In genomic region chr20:6735913-6736845, GRCh38 we compare ENCODE assay signal across 15 cellular contexts. TPM values are rescaled to one million over a fixed set of nuclear protein-coding genes. Genes with fewer than 3 reads are reported as not detected.
DNase-seq lines count a peak whose midpoint lies in the region; ATAC-seq and TF ChIP-seq lines count a peak whose summit lies in the region.
"Had no signal": no experiment of that assay in that cellular context is flagged by ENCODE, and none has a peak within 500 bp of the region (broad histone marks: within the 10 kb centered on the region; RNA-seq: fewer than 3 reads in every experiment).

No MANE protein-coding gene starts in this region.

- H3K4me3 ChIP-seq in right cardiac atrium (ENCODE audit: low read length) (no peak overlapping the region), muscle layer of duodenum (ENCODE audit: low read depth in 1 of 2, low read length in 2 of 2) (peak overlapping the region in 1 of 2 donors; percentile 13), testis (no peak overlapping the region)

- H3K36me3 ChIP-seq in muscle layer of duodenum (ENCODE audit: control insufficient read depth in 1 of 2, insufficient read depth in 2 of 2, low read length in 2 of 2) (no peaks in the 10 kb centered on the region), testis (ENCODE audit: low read depth, missing control alignments) (no peaks in the 10 kb centered on the region)

- DNase-seq in right cardiac atrium (peak; percentile 37 to 86 (median 75)), testis (peak; percentile 31), SW480 (ENCODE audit: low spot score) (no peak), GM13976 (ENCODE audit: low spot score) (no peak)
- DNase-seq in activated CD8-positive, alpha-beta memory T cell treated with anti-CD3 and anti-CD28 coated beads, Interleukin-2, amount 10 ng/mL, durations not matched to agents 7 days and 5 days = no peak
- DNase-seq: activated CD8-positive, alpha-beta T cell treated with anti-CD3 and anti-CD28 coated beads for 36 hours; activated naive CD4-positive, alpha-beta T cell treated with Interleukin-2 at 50 U/mL for 16 hours; CD4-positive, alpha-beta T cell; foreskin melanocyte; NCI-H2107; stimulated activated naive CD4-positive, alpha-beta T cell treated with Interleukin-2 at 50 U/mL for 16 hours had no signal

- ATAC-seq in right cardiac atrium (peak; percentile 55 to 70), GM19452 (IDR thresholded peaks at IDR 0.05; ENCODE audit: unreplicated experiment) (no peak)
- ATAC-seq in activated CD8-positive, alpha-beta memory T cell treated with anti-CD3 and anti-CD28 coated beads, Interleukin-2, amount 10 ng/mL, durations not matched to agents 7 days and 5 days = no peak
- ATAC-seq: activated CD8-positive, alpha-beta T cell treated with anti-CD3 and anti-CD28 coated beads for 36 hours had no signal

- H3K4me1 ChIP-seq in right cardiac atrium (ENCODE audit: control insufficient read depth, insufficient read depth, low read length) = peaks cover 3% of the 10 kb centered on the region
- no peaks in the 10 kb centered on the region for H3K4me1 ChIP-seq in muscle layer of duodenum (ENCODE audit: control insufficient read depth in 1 of 2, insufficient read depth in 2 of 2, low read length in 2 of 2)
- no peaks in the 10 kb centered on the region for H3K4me1 ChIP-seq in testis

- H3K36me3 Mint-ChIP-seq in brain = no peaks in the 10 kb centered on the region
- H3K36me3 Mint-ChIP-seq in activated CD8-positive, alpha-beta memory T cell treated with anti-CD3 and anti-CD28 coated beads, Interleukin-2, amount 10 ng/mL, durations not matched to agents 7 days and 5 days = no peaks in the 10 kb centered on the region

- peaks cover 0 to 3% (median 0%) of the 10 kb centered on the region in 5 experiments for H3K9me3 Mint-ChIP-seq in brain
- H3K9me3 Mint-ChIP-seq in activated CD8-positive, alpha-beta memory T cell treated with anti-CD3 and anti-CD28 coated beads, Interleukin-2, amount 10 ng/mL, durations not matched to agents 7 days and 5 days (ENCODE audit: low read depth) = peaks cover 6% of the 10 kb centered on the region
- H3K9me3 Mint-ChIP-seq: T-helper 2 cell treated with Interferon-gamma antibody and Interleukin-4, amounts not matched to agents 5 μg/mL and 100 μg/mL, for 36 hours had no signal

- H3K27me3 ChIP-seq in right cardiac atrium (ENCODE audit: control insufficient read depth, insufficient read depth) (no peaks in the 10 kb centered on the region), muscle layer of duodenum (ENCODE audit: low read depth, low read length) (no peaks in the 10 kb centered on the region), testis (no peaks in the 10 kb centered on the region)

- TF ChIP-seq CTCF in brain (conservative IDR thresholded peaks at IDR 0.05) (no peak), testis (IDR thresholded peaks at IDR 0.05) (no peak), GM13976 (IDR thresholded peaks at IDR 0.05; ENCODE audit: borderline replicate concordance, control extremely low read depth, extremely low read depth, insufficient read depth, missing control alignments) (no peak)

- peak overlapping the region in 3 of 5 experiments; percentile 50 to 60 (median 55) for H3K4me3 Mint-ChIP-seq in brain
- no peak overlapping the region for H3K4me3 Mint-ChIP-seq in activated CD8-positive, alpha-beta memory T cell treated with anti-CD3 and anti-CD28 coated beads, Interleukin-2, amount 10 ng/mL, durations not matched to agents 7 days and 5 days
- H3K4me3 Mint-ChIP-seq: activated CD8-positive, alpha-beta T cell treated with anti-CD3 and anti-CD28 coated beads for 36 hours; CD4-positive, alpha-beta T cell; T-helper 2 cell treated with Interferon-gamma antibody and Interleukin-4, amounts not matched to agents 5 μg/mL and 100 μg/mL, for 36 hours had no signal

- intact Hi-C loops in right cardiac atrium (cut with DNase I) = no loop called here
- intact Hi-C loops in testis (cut with DNase I; ENCODE audit: low total_unique reads) = no loop called here

- in situ Hi-C loops in GM13976 (cut with MboI; ENCODE audit: low sequenced_read_pairs, unreplicated experiment) = no loop called here

- no peak for TF ChIP-seq POLR2A in testis (IDR thresholded peaks at IDR 0.05)

- CTCF ChIA-PET in activated CD8-positive, alpha-beta memory T cell treated with anti-CD3 and anti-CD28 coated beads, Interleukin-2, amount 10 ng/mL, durations not matched to agents 7 days and 5 days (lab: Charles Lee) = no interaction called here

- H3K9me3 ChIP-seq in right cardiac atrium (ENCODE audit: control insufficient read depth, low read length) = no peaks in the 10 kb centered on the region
- H3K9me3 ChIP-seq in muscle layer of duodenum (ENCODE audit: control insufficient read depth in 1 of 2, low read length in 2 of 2) = peaks cover 0 to 7% of the 10 kb centered on the region in 2 donors
- no peaks in the 10 kb centered on the region for H3K9me3 ChIP-seq in testis

- peak overlapping the region; percentile 76 for H3K27ac ChIP-seq in right cardiac atrium (ENCODE audit: low read length)
- H3K27ac ChIP-seq in muscle layer of duodenum (ENCODE audit: low read length) = peak overlapping the region; percentile 57
- H3K27ac ChIP-seq in testis = no peak overlapping the region

- H3K4me1 Mint-ChIP-seq in brain = peaks cover 14% of the 10 kb centered on the region
- no peaks in the 10 kb centered on the region for H3K4me1 Mint-ChIP-seq in activated CD8-positive, alpha-beta memory T cell treated with anti-CD3 and anti-CD28 coated beads, Interleukin-2, amount 10 ng/mL, durations not matched to agents 7 days and 5 days

- peaks cover 7% of the 10 kb centered on the region for H3K27me3 Mint-ChIP-seq in brain
- no peaks in the 10 kb centered on the region for H3K27me3 Mint-ChIP-seq in activated CD8-positive, alpha-beta memory T cell treated with anti-CD3 and anti-CD28 coated beads, Interleukin-2, amount 10 ng/mL, durations not matched to agents 7 days and 5 days
- H3K27me3 Mint-ChIP-seq: activated CD8-positive, alpha-beta T cell treated with anti-CD3 and anti-CD28 coated beads for 36 hours; CD4-positive, alpha-beta T cell had no signal

- 39% methylated on average over 8 of the region's 8 CpGs for WGBS in right cardiac atrium
- 39 to 45% methylated on average over 8 of the region's 8 CpGs for WGBS in testis, 2 donors

- H3K27ac Mint-ChIP-seq in brain = peak overlapping the region; percentile 22 to 80 (median 78)
- H3K27ac Mint-ChIP-seq in activated CD8-positive, alpha-beta memory T cell treated with anti-CD3 and anti-CD28 coated beads, Interleukin-2, amount 10 ng/mL, durations not matched to agents 7 days and 5 days = no peak overlapping the region
- H3K27ac Mint-ChIP-seq: activated CD8-positive, alpha-beta T cell treated with anti-CD3 and anti-CD28 coated beads for 36 hours; CD4-positive, alpha-beta T cell; T-helper 2 cell treated with Interferon-gamma antibody and Interleukin-4, amounts not matched to agents 5 μg/mL and 100 μg/mL, for 36 hours had no signal

RNA-seq across cellular contexts. Expression of gene BMP2, which starts 31.3 kb away (rescaled TPM):
- polyA plus RNA-seq in brain (ENCODE audit: insufficient read depth, low read depth, low replicate concordance) (4.4 TPM), right cardiac atrium (1.9 TPM), testis (ENCODE audit: insufficient read depth, low read depth, low replicate concordance) (1.8 TPM)
- total RNA-seq in right cardiac atrium (1 to 10 TPM; 1.5 to 2.7 (median 2.4) TPM), testis (1 to 10 TPM; 1.7 to 3.8 TPM)
- total RNA-seq in activated CD8-positive, alpha-beta memory T cell treated with anti-CD3 and anti-CD28 coated beads, Interleukin-2, amount 10 ng/mL, durations not matched to agents 7 days and 5 days = not detected
- total RNA-seq: activated CD8-positive, alpha-beta T cell treated with anti-CD3 and anti-CD28 coated beads for 36 hours; CD4-positive, alpha-beta T cell had no signal

Comparison
In these comparisons a context has a peak if more than half of its experiments do, and no peak if none do; other contexts are left out.
1. ATAC-seq: peak in right cardiac atrium (2 of 2); none in activated CD8-positive, alpha-beta memory T cell treated with anti-CD3 and anti-CD28 coated beads, Interleukin-2, amount 10 ng/mL, durations not matched to agents 7 days and 5 days (single experiment) and GM19452 (single experiment).
2. DNase-seq: peak in right cardiac atrium (3 of 3) and testis (single experiment); none in activated CD8-positive, alpha-beta memory T cell treated with anti-CD3 and anti-CD28 coated beads, Interleukin-2, amount 10 ng/mL, durations not matched to agents 7 days and 5 days (single experiment), SW480 (single experiment) and GM13976 (single experiment).
3. H3K27ac ChIP-seq: peak in right cardiac atrium (single experiment) and muscle layer of duodenum (single experiment); none in testis (0 of 2).